8 cellular contexts compared by ENCODE assay signal in genomic region chr1:26378088-26378878, GRCh38.
DNase-seq lines count a peak whose midpoint lies in the region; ATAC-seq lines count a peak whose summit lies in the region.

No MANE protein-coding gene starts in this region.

- H3K9me3 Mint-ChIP-seq in activated naive CD8-positive, alpha-beta T cell treated with anti-CD3 and anti-CD28 coated beads, Interleukin-2, amount 50 U/mL, for 24 hours, result no peaks in the 10 kb centered on the region
- no peaks in the 10 kb centered on the region for H3K9me3 Mint-ChIP-seq in memory B cell

- ATAC-seq in GM18499 (IDR thresholded peaks at IDR 0.05; ENCODE audit: insufficient read depth, unreplicated experiment) (peak; percentile 75), HG03135 (IDR thresholded peaks at IDR 0.05; ENCODE audit: unreplicated experiment) (peak; percentile 70), memory B cell (ENCODE audit: low read depth) (peak; percentile 97)
- peak; percentile 98 for ATAC-seq in activated naive CD8-positive, alpha-beta T cell treated with anti-CD3 and anti-CD28 coated beads, Interleukin-2, amount 50 U/mL, for 24 hours

- H3K36me3 Mint-ChIP-seq in activated naive CD8-positive, alpha-beta T cell treated with anti-CD3 and anti-CD28 coated beads, Interleukin-2, amount 50 U/mL, for 24 hours (ENCODE audit: low read depth), result no peaks in the 10 kb centered on the region
- H3K36me3 Mint-ChIP-seq in memory B cell, result no peaks in the 10 kb centered on the region

- peak overlapping the region; percentile 80 for H3K27ac Mint-ChIP-seq in activated naive CD8-positive, alpha-beta T cell treated with anti-CD3 and anti-CD28 coated beads, Interleukin-2, amount 50 U/mL, for 24 hours
- H3K27ac Mint-ChIP-seq in memory B cell, result peak overlapping the region; percentile 33

- H3K4me1 Mint-ChIP-seq in activated naive CD8-positive, alpha-beta T cell treated with anti-CD3 and anti-CD28 coated beads, Interleukin-2, amount 50 U/mL, for 24 hours, result peaks cover 66% of the 10 kb centered on the region
- peaks cover 28% of the 10 kb centered on the region for H3K4me1 Mint-ChIP-seq in memory B cell

- peaks cover 2% of the 10 kb centered on the region for H3K27me3 Mint-ChIP-seq in activated naive CD8-positive, alpha-beta T cell treated with anti-CD3 and anti-CD28 coated beads, Interleukin-2, amount 50 U/mL, for 24 hours
- H3K27me3 Mint-ChIP-seq in memory B cell, result no peaks in the 10 kb centered on the region

- peak overlapping the region; percentile 59 for H3K4me3 Mint-ChIP-seq in activated naive CD8-positive, alpha-beta T cell treated with anti-CD3 and anti-CD28 coated beads, Interleukin-2, amount 50 U/mL, for 24 hours
- peak overlapping the region; percentile 66 for H3K4me3 Mint-ChIP-seq in memory B cell

- peak; percentile 60 to 94 (median 72) for DNase-seq in T-helper 1 cell
- peak; percentile 72 for DNase-seq in activated naive CD8-positive, alpha-beta T cell treated with anti-CD3 and anti-CD28 coated beads, Interleukin-2, amount 50 U/mL, for 24 hours
- DNase-seq in memory B cell (ENCODE audit: low spot score in 2 of 2), result peak in 1 of 2 donors; percentile 36
- DNase-seq in stimulated activated naive CD4-positive, alpha-beta T cell treated with Interleukin-2 at 50 U/mL for 16 hours (lab: John Stamatoyannopoulos, UW), result peak; percentile 73
- no peak for DNase-seq in NCI-H345 (lab: John Stamatoyannopoulos, UW)
- no peak for DNase-seq in COLO668 (lab: John Stamatoyannopoulos, UW; ENCODE audit: unreplicated experiment)

Comparison
In these comparisons a context has a peak if more than half of its experiments do, and no peak if none do; other contexts are left out.
1. DNase-seq: peak in T-helper 1 cell (5 of 5), activated naive CD8-positive, alpha-beta T cell treated with anti-CD3 and anti-CD28 coated beads, Interleukin-2, amount 50 U/mL, for 24 hours (single experiment) and stimulated activated naive CD4-positive, alpha-beta T cell treated with Interleukin-2 at 50 U/mL for 16 hours (single experiment); none in NCI-H345 (single experiment) and COLO668 (single experiment).
2. Peak in every context shown above with its lines, with median percentiles within 50 percentile points of each other: ATAC-seq.